ENCODE assay signal across 24 cellular contexts in the genomic region with DNA sequence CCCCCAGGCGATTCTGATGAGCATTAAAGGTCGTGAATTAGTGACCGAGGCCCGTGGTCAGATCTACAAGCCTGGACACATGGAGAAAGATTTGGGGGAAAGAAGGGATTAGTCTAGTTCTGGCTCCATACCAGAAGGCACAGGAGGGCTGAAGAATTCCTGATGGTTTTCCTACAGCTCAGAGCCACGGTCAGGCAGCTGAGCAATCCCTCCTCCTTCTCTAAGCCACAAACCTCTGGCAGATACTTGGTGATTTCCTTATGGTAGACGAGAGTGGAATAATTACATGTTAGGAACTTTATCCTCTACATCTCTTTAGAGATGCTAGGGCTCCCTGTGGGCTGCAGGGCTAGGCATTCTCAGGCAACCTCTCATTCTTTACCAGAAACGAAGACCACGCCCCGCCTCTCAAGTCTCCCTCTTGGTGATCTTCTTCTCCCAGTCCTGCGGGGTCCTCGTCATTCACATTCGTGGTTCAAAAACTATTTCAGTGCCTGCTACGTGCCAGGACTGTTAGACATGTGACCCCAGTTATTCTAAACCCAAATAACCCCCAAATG.
"Had no signal": no experiment of that assay in that cellular context is flagged by ENCODE, and none has a peak within 500 bp of the region (broad histone marks: within the 10 kb centered on the region; RNA-seq: fewer than 3 reads in every experiment).

No MANE protein-coding gene starts in this region.

- DNase-seq: activated CD4-positive, alpha-beta T cell treated with anti-CD3 and anti-CD28 coated beads for 1 hour; activated CD4-positive, alpha-beta T cell treated with anti-CD3 and anti-CD28 coated beads for 4 hours; activated CD4-positive, alpha-beta T cell treated with anti-CD3 and anti-CD28 coated beads, Interleukin-2, amount 50 U/mL, for 1 hour; activated CD4-positive, alpha-beta T cell treated with anti-CD3 and anti-CD28 coated beads, Interleukin-2, amount 50 U/mL, for 48 hours; activated CD8-positive, alpha-beta memory T cell treated with anti-CD3 and anti-CD28 coated beads for 24 hours; activated CD8-positive, alpha-beta T cell treated with anti-CD3 and anti-CD28 coated beads for 36 hours; activated effector memory CD4-positive, alpha-beta T cell treated with Interleukin-2 at 50 U/mL for 16 hours; activated gamma-delta T cell treated with Interleukin-2 at 50 U/mL for 16 hours; activated naive CD4-positive, alpha-beta T cell treated with anti-CD3 and anti-CD28 coated beads for 36 hours; activated naive CD8-positive, alpha-beta T cell treated with anti-CD3 and anti-CD28 coated beads, Interleukin-2, amount 10 ng/mL, durations not matched to agents 7 days and 5 days; activated T-cell treated with anti-CD3 and anti-CD28 coated beads, Interleukin-2, amount 50 U/mL, for 4 hours; brain microvascular endothelial cell; dorsolateral prefrontal cortex; effector memory CD8-positive, alpha-beta T cell; erythroblast; foreskin melanocyte; heart right ventricle; T-helper 2 cell had no signal

- H3K27ac Mint-ChIP-seq: activated CD8-positive, alpha-beta T cell treated with anti-CD3 and anti-CD28 coated beads for 36 hours; activated naive CD4-positive, alpha-beta T cell treated with anti-CD3 and anti-CD28 coated beads for 36 hours; activated naive CD4-positive, alpha-beta T cell treated with anti-CD3 and anti-CD28 coated beads, Interleukin-2, amount 50 U/mL, for 72 hours; activated naive CD8-positive, alpha-beta T cell treated with anti-CD3 and anti-CD28 coated beads, Interleukin-2, amount 10 ng/mL, durations not matched to agents 7 days and 5 days; activated T-helper 17 cell treated with anti-CD3 and anti-CD28 coated beads, Interleukin-2, amount 50 U/mL, for 72 hours; dendritic cell treated with granulocyte-macrophage colony-stimulating factor and Interleukin-4, amounts not matched to agents 40 ng/mL and 50 ng/mL, for 4 days; effector memory CD8-positive, alpha-beta T cell; WTC11 had no signal

- H3K4me1 Mint-ChIP-seq: activated naive CD8-positive, alpha-beta T cell treated with anti-CD3 and anti-CD28 coated beads, Interleukin-2, amount 10 ng/mL, durations not matched to agents 7 days and 5 days; activated T-helper 17 cell treated with anti-CD3 and anti-CD28 coated beads, Interleukin-2, amount 50 U/mL, for 72 hours; central memory CD8-positive, alpha-beta T cell had no signal

- H3K9me3 Mint-ChIP-seq: activated CD8-positive, alpha-beta T cell treated with anti-CD3 and anti-CD28 coated beads for 36 hours; activated naive CD4-positive, alpha-beta T cell treated with anti-CD3 and anti-CD28 coated beads for 36 hours; activated naive CD4-positive, alpha-beta T cell treated with anti-CD3 and anti-CD28 coated beads, Interleukin-2, amount 50 U/mL, for 72 hours; activated naive CD8-positive, alpha-beta T cell treated with anti-CD3 and anti-CD28 coated beads, Interleukin-2, amount 10 ng/mL, durations not matched to agents 7 days and 5 days; activated T-cell treated with anti-CD3 and anti-CD28 coated beads, Interleukin-2, amount 50 U/mL, for 4 hours; activated T-helper 17 cell treated with anti-CD3 and anti-CD28 coated beads, Interleukin-2, amount 50 U/mL, for 72 hours; central memory CD8-positive, alpha-beta T cell; dendritic cell treated with granulocyte-macrophage colony-stimulating factor and Interleukin-4, amounts not matched to agents 40 ng/mL and 50 ng/mL, for 4 days; effector memory CD8-positive, alpha-beta T cell; WTC11 had no signal

- ATAC-seq: activated CD8-positive, alpha-beta T cell treated with anti-CD3 and anti-CD28 coated beads for 36 hours; activated naive CD4-positive, alpha-beta T cell treated with anti-CD3 and anti-CD28 coated beads, Interleukin-2, amount 50 U/mL, for 72 hours; activated T-cell treated with anti-CD3 and anti-CD28 coated beads, Interleukin-2, amount 50 U/mL, for 4 hours; activated T-helper 17 cell treated with anti-CD3 and anti-CD28 coated beads, Interleukin-2, amount 50 U/mL, for 72 hours; effector memory CD8-positive, alpha-beta T cell; gastroesophageal sphincter; heart right ventricle; WTC11 had no signal

- H3K36me3 Mint-ChIP-seq: activated naive CD4-positive, alpha-beta T cell treated with anti-CD3 and anti-CD28 coated beads, Interleukin-2, amount 50 U/mL, for 72 hours; activated naive CD8-positive, alpha-beta T cell treated with anti-CD3 and anti-CD28 coated beads, Interleukin-2, amount 10 ng/mL, durations not matched to agents 7 days and 5 days; WTC11 had no signal

- H3K4me3 Mint-ChIP-seq: activated CD8-positive, alpha-beta T cell treated with anti-CD3 and anti-CD28 coated beads for 36 hours; activated naive CD4-positive, alpha-beta T cell treated with anti-CD3 and anti-CD28 coated beads for 36 hours; activated naive CD8-positive, alpha-beta T cell treated with anti-CD3 and anti-CD28 coated beads, Interleukin-2, amount 10 ng/mL, durations not matched to agents 7 days and 5 days; activated T-cell treated with anti-CD3 and anti-CD28 coated beads, Interleukin-2, amount 50 U/mL, for 4 hours; activated T-helper 17 cell treated with anti-CD3 and anti-CD28 coated beads, Interleukin-2, amount 50 U/mL, for 72 hours; central memory CD8-positive, alpha-beta T cell; dendritic cell treated with granulocyte-macrophage colony-stimulating factor and Interleukin-4, amounts not matched to agents 40 ng/mL and 50 ng/mL, for 4 days; effector memory CD8-positive, alpha-beta T cell; WTC11 had no signal
